8 cellular contexts compared by ENCODE assay signal in genomic region chr1:160261526-160261877, GRCh38. TPM values are rescaled to one million over a fixed set of nuclear protein-coding genes. Genes with fewer than 3 reads are reported as not detected.
DNase-seq lines count a peak whose midpoint lies in the region; ATAC-seq and TF ChIP-seq lines count a peak whose summit lies in the region.

No MANE protein-coding gene starts in this region.

- no peak for TF ChIP-seq CTCF in AG04450 (IDR thresholded peaks at IDR 0.05; ENCODE audit: low read depth, low read length)

- H3K9me3 Mint-ChIP-seq in activated naive CD8-positive, alpha-beta T cell treated with anti-CD3 and anti-CD28 coated beads, Interleukin-2, amount 50 U/mL, for 24 hours, result no peaks in the 10 kb centered on the region

- CTCF ChIA-PET in AG04450 (lab: Charles Lee), result interaction anchor here (1.0 to 3.7 kb wide), 5 partner anchors 10 to 160 kb away, joined by 5 to 42 read pairs (median 15); no protein-coding TSS in a partner anchor

- H3K36me3 ChIP-seq in HUES64 (ENCODE audit: insufficient read depth, low read length), result peaks cover 5% of the 10 kb centered on the region; the same call in 1 of the 2 replicates
- H3K36me3 ChIP-seq in SK-N-MC (ENCODE audit: insufficient read depth, low read length), result no peaks in the 10 kb centered on the region; the same call in 1 of the 2 replicates

- intact Hi-C loops in right cardiac atrium (cut with DNase I), result no loop called here

- H3K4me3 ChIP-seq in AG04450 (ENCODE audit: low read depth, low read length), result peak overlapping the region; percentile 100
- peak overlapping the region; percentile 91 for H3K4me3 ChIP-seq in HUES64 (ENCODE audit: low read length)
- H3K4me3 ChIP-seq in SK-N-MC, result peak overlapping the region; percentile 97
- H3K4me3 ChIP-seq in right cardiac atrium (ENCODE audit: low read length), result peak overlapping the region; percentile 80
- peak overlapping the region; percentile 99 for H3K4me3 ChIP-seq in skeletal muscle cell (ENCODE audit: low read depth, low read length)

- peaks cover 2% of the 10 kb centered on the region for H3K27me3 Mint-ChIP-seq in activated naive CD8-positive, alpha-beta T cell treated with anti-CD3 and anti-CD28 coated beads, Interleukin-2, amount 50 U/mL, for 24 hours

- peak; percentile 26 for ATAC-seq in GM18870 (IDR thresholded peaks at IDR 0.05; ENCODE audit: unreplicated experiment)
- ATAC-seq in activated naive CD8-positive, alpha-beta T cell treated with anti-CD3 and anti-CD28 coated beads, Interleukin-2, amount 50 U/mL, for 24 hours, result peak; percentile 59
- ATAC-seq in right cardiac atrium, result peak; percentile 35 to 51
- ATAC-seq in HG03469 (IDR thresholded peaks at IDR 0.05; ENCODE audit: unreplicated experiment), result no peak

- peaks cover 66% of the 10 kb centered on the region for H3K4me1 Mint-ChIP-seq in activated naive CD8-positive, alpha-beta T cell treated with anti-CD3 and anti-CD28 coated beads, Interleukin-2, amount 50 U/mL, for 24 hours

- peak; percentile 76 for DNase-seq in AG04450 (ENCODE audit: low read depth, low spot score)
- no peak for DNase-seq in SK-N-MC (ENCODE audit: low read depth, low spot score)
- DNase-seq in activated naive CD8-positive, alpha-beta T cell treated with anti-CD3 and anti-CD28 coated beads, Interleukin-2, amount 50 U/mL, for 24 hours, result peak; percentile 68
- DNase-seq in right cardiac atrium, result no peak
- DNase-seq in skeletal muscle cell (ENCODE audit: low read depth), result peak; percentile 34

- peak overlapping the region; percentile 100 for H3K4me3 Mint-ChIP-seq in activated naive CD8-positive, alpha-beta T cell treated with anti-CD3 and anti-CD28 coated beads, Interleukin-2, amount 50 U/mL, for 24 hours

- H3K4me1 ChIP-seq in HUES64 (ENCODE audit: insufficient read depth, low read length) (peaks cover 21% of the 10 kb centered on the region), right cardiac atrium (ENCODE audit: control insufficient read depth, insufficient read depth, low read length) (no peaks in the 10 kb centered on the region)

- POLR2A ChIA-PET in AG04450 (lab: Yijun Ruan, JAX), result interaction anchor here (1.1 kb wide), 1 partner anchor 23 kb away, joined by 4 read pairs; the partner anchor contains the start of gene PEX19

- peak overlapping the region; percentile 100 for H3K27ac Mint-ChIP-seq in activated naive CD8-positive, alpha-beta T cell treated with anti-CD3 and anti-CD28 coated beads, Interleukin-2, amount 50 U/mL, for 24 hours

- H3K27me3 ChIP-seq in AG04450 (ENCODE audit: control insufficient read depth, insufficient read depth, low read length), result no peaks in the 10 kb centered on the region
- H3K27me3 ChIP-seq in HUES64 (ENCODE audit: insufficient read depth, low read length), result no peaks in the 10 kb centered on the region
- H3K27me3 ChIP-seq in right cardiac atrium (ENCODE audit: control insufficient read depth, insufficient read depth), result no peaks in the 10 kb centered on the region

- no peaks in the 10 kb centered on the region; the same call in 1 of the 2 replicates for H3K9me3 ChIP-seq in AG04450 (ENCODE audit: control insufficient read depth, insufficient read depth, low read length)
- no peaks in the 10 kb centered on the region for H3K9me3 ChIP-seq in HUES64 (ENCODE audit: insufficient read depth, low read depth, low read length)
- H3K9me3 ChIP-seq in SK-N-MC (ENCODE audit: low read depth, low read length), result no peaks in the 10 kb centered on the region
- H3K9me3 ChIP-seq in right cardiac atrium (ENCODE audit: control insufficient read depth, low read length), result no peaks in the 10 kb centered on the region

- H3K27ac ChIP-seq in AG04450 (ENCODE audit: low read depth, low read length), result peak overlapping the region; percentile 94
- H3K27ac ChIP-seq in HUES64 (ENCODE audit: low read depth, low read length), result peak overlapping the region; percentile 98
- peak overlapping the region; percentile 63 for H3K27ac ChIP-seq in SK-N-MC
- peak overlapping the region; percentile 96 for H3K27ac ChIP-seq in right cardiac atrium (ENCODE audit: low read length)

- WGBS in HUES64, result 0% methylated on average over 2 of the region's 6 CpGs
- WGBS in right cardiac atrium, result under 1% methylated on average over 6 of the region's 6 CpGs

- H3K9ac ChIP-seq in HUES64 (ENCODE audit: low read depth, low read length) (peak overlapping the region; percentile 95), SK-N-MC (ENCODE audit: insufficient read length) (peak overlapping the region; percentile 97)

- peaks cover 28% of the 10 kb centered on the region for H3K36me3 Mint-ChIP-seq in activated naive CD8-positive, alpha-beta T cell treated with anti-CD3 and anti-CD28 coated beads, Interleukin-2, amount 50 U/mL, for 24 hours (ENCODE audit: low read depth)

RNA-seq across cellular contexts. Expression of gene DCAF8, which starts 0.8 kb away (rescaled TPM):
- 108 and 111 TPM in 2 replicates for polyA plus RNA-seq in AG04450 (2011; rRNA removed)
- polyA minus RNA-seq in AG04450 (2011; rRNA and poly(A)+ RNA removed), result 96.4 and 105 TPM in 2 replicates
- 54.5 TPM for polyA plus RNA-seq in HUES64 (2013, experiment 1 of 2)
- polyA plus RNA-seq in HUES64 (2013, experiment 2 of 2), result 58.1 TPM
- total RNA-seq in right cardiac atrium, result 100 to 1,000 TPM; 113 to 152 (median 122) TPM
- polyA plus RNA-seq in right cardiac atrium, result 97.8 TPM

RNA-seq across cellular contexts. Expression of gene PEX19, which starts 23.4 kb away (rescaled TPM):
- 77.2 and 87.5 TPM in 2 replicates for polyA plus RNA-seq in AG04450 (2011; rRNA removed)
- 48.2 and 50.6 TPM in 2 replicates for polyA minus RNA-seq in AG04450 (2011; rRNA and poly(A)+ RNA removed)
- polyA plus RNA-seq in HUES64 (2013, experiment 1 of 2), result 48.1 TPM
- 50.5 TPM for polyA plus RNA-seq in HUES64 (2013, experiment 2 of 2)
- 100 to 1,000 TPM in 2 of 4 donors, 10 to 100 TPM in 2; 97.4 to 113 (median 105) TPM for total RNA-seq in right cardiac atrium
- polyA plus RNA-seq in right cardiac atrium, result 42.5 TPM

RNA-seq across cellular contexts. Expression of gene PEA15, which starts 56.3 kb away (rescaled TPM):
- polyA plus RNA-seq in AG04450 (2011; rRNA removed), result 512 and 555 TPM in 2 replicates
- polyA minus RNA-seq in AG04450 (2011; rRNA and poly(A)+ RNA removed), result 285 and 334 TPM in 2 replicates
- polyA plus RNA-seq in HUES64 (2013, experiment 1 of 2), result 109 TPM
- polyA plus RNA-seq in HUES64 (2013, experiment 2 of 2), result 118 TPM
- total RNA-seq in right cardiac atrium, result 100 to 1,000 TPM; 169 to 223 (median 197) TPM
- 219 TPM for polyA plus RNA-seq in right cardiac atrium

Comparison
In these comparisons a context has a peak if more than half of its experiments do, and no peak if none do; other contexts are left out.
1. DNase-seq: peak in AG04450 (single experiment), activated naive CD8-positive, alpha-beta T cell treated with anti-CD3 and anti-CD28 coated beads, Interleukin-2, amount 50 U/mL, for 24 hours (single experiment) and skeletal muscle cell (single experiment); none in SK-N-MC (single experiment) and right cardiac atrium (0 of 3).
2. Peak in every context shown above with its lines, with median percentiles within 50 percentile points of each other: H3K27ac ChIP-seq and H3K4me3 ChIP-seq.